8 cellular contexts compared by ENCODE assay signal in genomic region chr22:23181763-23182288, GRCh38. TPM values are rescaled to one million over a fixed set of nuclear protein-coding genes. Genes with fewer than 3 reads are reported as not detected.
DNase-seq lines count a peak whose midpoint lies in the region; ATAC-seq and TF ChIP-seq lines count a peak whose summit lies in the region.

No MANE protein-coding gene starts in this region.

- ATAC-seq in HG02623 (IDR thresholded peaks at IDR 0.05; ENCODE audit: unreplicated experiment) = no peak

- H3K79me1 ChIP-seq in H9 (ENCODE audit: insufficient read depth, low read depth, low read length, poor library complexity, severe bottlenecking) = peaks cover 2% of the 10 kb centered on the region

- peaks cover 6% of the 10 kb centered on the region for H3K9me3 ChIP-seq in H9 (ENCODE audit: control insufficient read depth, low read depth, low read length)

- H3K23me2 ChIP-seq in H9 (ENCODE audit: insufficient read length, low read depth, low read length, poor library complexity, severe bottlenecking) = peaks cover 21% of the 10 kb centered on the region

- no peak overlapping the region for H4K8ac ChIP-seq in H9 (replicated peaks; ENCODE audit: insufficient read length, low read depth, low read length)

- no peak overlapping the region for H4K91ac ChIP-seq in H9 (ENCODE audit: insufficient read length, low read depth, low read length)

- H3K4ac ChIP-seq in H9 (ENCODE audit: low read depth, low read length) = no peak overlapping the region

- peak overlapping the region; percentile 17 for H3K9ac ChIP-seq in H9 (ENCODE audit: extremely low read depth, insufficient read length, low read length)

- H2AFZ ChIP-seq in H9 (ENCODE audit: low read length) = no peak overlapping the region

- H2BK5ac ChIP-seq in H9 (ENCODE audit: insufficient read length, low read length) = no peak overlapping the region

- H3K4me3 Mint-ChIP-seq in H9 = peak overlapping the region; percentile 73 to 86
- H3K4me3 Mint-ChIP-seq in activated CD4-positive, alpha-beta memory T cell treated with anti-CD3 and anti-CD28 coated beads for 36 hours = peak overlapping the region; percentile 97

- H3K79me2 ChIP-seq in H9 (ENCODE audit: insufficient read depth, low read length) = peaks cover 44% of the 10 kb centered on the region; the same call in 1 of the 2 replicates

- TF ChIP-seq CTCF in H9 (conservative IDR thresholded peaks at IDR 0.05) (no peak), fibroblast of mammary gland (conservative IDR thresholded peaks at IDR 0.05; ENCODE audit: control insufficient read depth, insufficient read depth, low read depth, low read length) (no peak)

- no peak overlapping the region for H2BK12ac ChIP-seq in H9 (ENCODE audit: insufficient read length, low read depth, low read length)

- peaks cover 50 to 63% of the 10 kb centered on the region in 2 experiments for H3K4me1 Mint-ChIP-seq in H9
- H3K4me1 Mint-ChIP-seq in activated CD4-positive, alpha-beta memory T cell treated with anti-CD3 and anti-CD28 coated beads for 36 hours (ENCODE audit: low read depth) = peaks cover 57% of the 10 kb centered on the region

- H3K36me3 Mint-ChIP-seq in H9 (ENCODE audit: insufficient read depth in 1 of 3, low read depth in 3 of 3) = peaks cover 25 to 38% (median 31%) of the 10 kb centered on the region in 3 experiments
- peaks cover 24% of the 10 kb centered on the region for H3K36me3 Mint-ChIP-seq in activated CD4-positive, alpha-beta memory T cell treated with anti-CD3 and anti-CD28 coated beads for 36 hours

- peaks cover 4% of the 10 kb centered on the region; the same call in 1 of the 2 replicates for H3K4me1 ChIP-seq in H9 (ENCODE audit: insufficient read depth, low read length)

- DNase-seq in H9 (no peak), fibroblast of mammary gland (ENCODE audit: low read depth) (no peak), skeletal muscle cell (ENCODE audit: low read depth) (no peak), NOMO-1 treated with DMSO at 0.1 percent for 48 hours (lab: John Stamatoyannopoulos, UW; ENCODE audit: unreplicated experiment) (no peak), D341Med (ENCODE audit: low spot score) (no peak), GM19240 (ENCODE audit: insufficient read length, low spot score) (no peak)
- peak; percentile 29 for DNase-seq in activated CD4-positive, alpha-beta memory T cell treated with anti-CD3 and anti-CD28 coated beads for 36 hours

- H3K27me3 Mint-ChIP-seq in H9 (ENCODE audit: low read depth) = peaks cover 15% of the 10 kb centered on the region
- no peaks in the 10 kb centered on the region for H3K27me3 Mint-ChIP-seq in activated CD4-positive, alpha-beta memory T cell treated with anti-CD3 and anti-CD28 coated beads for 36 hours

- POLR2A ChIA-PET in activated CD4-positive, alpha-beta memory T cell treated with anti-CD3 and anti-CD28 coated beads for 36 hours (lab: Charles Lee) = interaction anchor here (0.7 to 3.9 kb wide), 5 partner anchors 35 to 61 kb away, joined by 3 to 18 read pairs (median 3); partner anchors contain the start of gene RAB36

- intact Hi-C loops in activated CD4-positive, alpha-beta memory T cell treated with anti-CD3 and anti-CD28 coated beads for 36 hours (cut with micrococcal nuclease) = loop anchor here (1.0 to 2.0 kb wide), 3 partner anchors 34 to 61 kb away; no protein-coding TSS in a partner anchor

- H3K27me3 ChIP-seq in H9 (ENCODE audit: insufficient read depth, low read length) = no peaks in the 10 kb centered on the region; the same call in 1 of the 2 replicates

- no peak overlapping the region for H2BK20ac ChIP-seq in H9 (ENCODE audit: low read depth, low read length, poor library complexity, severe bottlenecking)

- H3K18ac ChIP-seq in H9 (ENCODE audit: insufficient read length, low read depth, low read length) = peak overlapping the region; percentile 28

- H3K9me3 Mint-ChIP-seq in H9 = peaks cover 5 to 6% of the 10 kb centered on the region in 2 experiments
- no peaks in the 10 kb centered on the region for H3K9me3 Mint-ChIP-seq in activated CD4-positive, alpha-beta memory T cell treated with anti-CD3 and anti-CD28 coated beads for 36 hours

- H4K5ac ChIP-seq in H9 (ENCODE audit: insufficient read length, low read depth, low read length) = no peak overlapping the region

- CTCF ChIA-PET in activated CD4-positive, alpha-beta memory T cell treated with anti-CD3 and anti-CD28 coated beads for 36 hours (lab: Charles Lee) = interaction anchor here (0.7 to 15.1 kb wide), 5 partner anchors 34 to 109 kb away, joined by 3 to 309 read pairs (median 15); no protein-coding TSS in a partner anchor

- H2BK120ac ChIP-seq in H9 (ENCODE audit: low read depth, low read length, poor library complexity, severe bottlenecking) = no peak overlapping the region

- H3K27ac ChIP-seq in H9 (ENCODE audit: insufficient read length, low read depth, low read length) = no peak overlapping the region

- H3K4me3 ChIP-seq in fibroblast of mammary gland (ENCODE audit: control insufficient read depth, low read depth, low read length) = peak overlapping the region; percentile 31
- H3K4me3 ChIP-seq in skeletal muscle cell (ENCODE audit: low read depth, low read length) = peak overlapping the region; percentile 67

- peak overlapping the region; percentile 90 for H3K4me2 ChIP-seq in H9 (ENCODE audit: insufficient read depth, insufficient read length, low read length)

- peaks cover 6% of the 10 kb centered on the region for H4K20me1 ChIP-seq in H9 (ENCODE audit: control insufficient read depth, insufficient read depth, insufficient read length)

- H2BK15ac ChIP-seq in H9 (ENCODE audit: low read depth, low read length) = no peak overlapping the region

- no peak overlapping the region for H2AK5ac ChIP-seq in H9 (ENCODE audit: insufficient read length, low read length)

- no peak overlapping the region for H3K56ac ChIP-seq in H9 (ENCODE audit: insufficient read length, low read depth, low read length)

- peak overlapping the region; percentile 79 for H3K14ac ChIP-seq in H9 (ENCODE audit: insufficient read depth, low read length)

- H3K27ac Mint-ChIP-seq in H9 = peak overlapping the region in 2 of 3 experiments; percentile 73 to 89; a peak in 2 of 7 replicates
- peak overlapping the region; percentile 98 for H3K27ac Mint-ChIP-seq in activated CD4-positive, alpha-beta memory T cell treated with anti-CD3 and anti-CD28 coated beads for 36 hours

- no CpG with 5 or more reads among the region's 39 CpGs for WGBS in H9 (ENCODE audit: extremely low coverage, insufficient read length, low lambda C conversion rate)

- H3T11ph ChIP-seq in H9 (ENCODE audit: low read length) = no peak overlapping the region

- H3K23ac ChIP-seq in H9 (ENCODE audit: insufficient read length, low read depth, low read length) = no peak overlapping the region

RNA-seq across cellular contexts. Expression of gene BCR, which starts 1.5 kb away (rescaled TPM):
- 77.0 and 81.6 TPM in 2 replicates for total RNA-seq in H9 (2021)
- total RNA-seq in activated CD4-positive, alpha-beta memory T cell treated with anti-CD3 and anti-CD28 coated beads for 36 hours = 10 to 100 TPM; 60.4 to 69.0 TPM

RNA-seq across cellular contexts. Expression of gene RAB36, which starts 36.5 kb away (rescaled TPM):
- total RNA-seq in H9 (2021) = 0.92 and 1.4 TPM in 2 replicates
- total RNA-seq in activated CD4-positive, alpha-beta memory T cell treated with anti-CD3 and anti-CD28 coated beads for 36 hours = under 1 TPM; 0.31 to 0.46 TPM

RNA-seq across cellular contexts. Expression of gene RSPH14, which starts 40.0 kb away (rescaled TPM):
- total RNA-seq in H9 (2021) = not detected in 2 replicates
- under 1 TPM in 1 of 2 experiments, not detected in 1; 0.46 TPM for total RNA-seq in activated CD4-positive, alpha-beta memory T cell treated with anti-CD3 and anti-CD28 coated beads for 36 hours
